Comparison of ENCODE assay signal across 34 cellular contexts in the genomic region with DNA sequence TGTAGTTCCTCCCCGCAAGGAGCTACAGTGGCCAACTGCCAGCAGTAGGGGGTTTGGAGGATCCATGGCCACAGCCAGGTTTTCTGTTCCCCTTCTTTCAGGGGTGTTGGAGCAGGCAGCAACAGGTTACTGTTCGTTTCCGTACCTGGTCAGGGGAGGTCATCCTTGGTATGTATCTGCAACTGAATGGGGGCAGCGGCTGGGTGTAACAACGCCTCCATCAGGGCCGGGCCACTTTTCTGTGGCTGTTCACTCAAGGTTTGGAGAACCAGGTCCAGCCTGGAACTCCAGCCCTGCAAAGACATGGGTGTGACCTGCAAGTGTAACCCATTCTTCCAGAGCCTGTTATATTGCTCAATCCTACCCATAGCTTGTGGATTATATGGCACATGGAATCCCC.
"Had no signal": no experiment of that assay in that cellular context is flagged by ENCODE, and none has a peak within 500 bp of the region (broad histone marks: within the 10 kb centered on the region; RNA-seq: fewer than 3 reads in every experiment).

No MANE protein-coding gene starts in this region.

- H3K27me3 ChIP-seq: adrenal gland, body of pancreas, brain microvascular endothelial cell, breast epithelium had no signal

- H3K36me3 ChIP-seq: adrenal gland, brain microvascular endothelial cell, breast epithelium had no signal

- H3K9me3 ChIP-seq: adrenal gland, body of pancreas had no signal

- ATAC-seq: activated CD4-positive, alpha-beta T cell treated with anti-CD3 and anti-CD28 coated beads for 36 hours; activated CD4-positive, CD25-positive, alpha-beta regulatory T cell treated with anti-CD3 and anti-CD28 coated beads, Interleukin-2, amount 50 U/mL, for 24 hours; activated CD8-positive, alpha-beta T cell treated with anti-CD3 and anti-CD28 coated beads for 36 hours; activated naive CD4-positive, alpha-beta T cell treated with anti-CD3 and anti-CD28 coated beads, Interleukin-2, amount 50 U/mL, for 72 hours; activated T-cell treated with anti-CD3 and anti-CD28 coated beads, Interleukin-2, amount 50 U/mL, for 72 hours; activated T-helper 17 cell treated with anti-CD3 and anti-CD28 coated beads, Interleukin-2, amount 50 U/mL, for 72 hours; body of pancreas; WTC11 had no signal

- FAIRE-seq: astrocyte, TTC549 had no signal

- H3K4me3 ChIP-seq: adrenal gland, body of pancreas, breast epithelium had no signal

- H3K27ac ChIP-seq: adrenal gland, body of pancreas, brain microvascular endothelial cell, breast epithelium, VCaP had no signal

- H3K4me1 ChIP-seq: adrenal gland, body of pancreas, breast epithelium had no signal

- DNase-seq: activated CD4-positive, alpha-beta memory T cell treated with anti-CD3 and anti-CD28 coated beads for 36 hours; activated CD4-positive, alpha-beta T cell treated with anti-CD3 and anti-CD28 coated beads for 1 hour; activated CD4-positive, alpha-beta T cell treated with anti-CD3 and anti-CD28 coated beads for 36 hours; activated CD4-positive, alpha-beta T cell treated with anti-CD3 and anti-CD28 coated beads for 48 hours; activated CD4-positive, alpha-beta T cell treated with anti-CD3 and anti-CD28 coated beads, Interleukin-2, amount 10 ng/mL, durations not matched to agents 7 days and 5 days; activated CD4-positive, CD25-positive, alpha-beta regulatory T cell; activated CD8-positive, alpha-beta memory T cell treated with anti-CD3 and anti-CD28 coated beads, Interleukin-2, amount 50 U/mL, for 4 hours; activated CD8-positive, alpha-beta T cell treated with anti-CD3 and anti-CD28 coated beads for 36 hours; activated effector memory CD4-positive, alpha-beta T cell treated with anti-CD3 and anti-CD28 coated beads, Interleukin-2, amount 50 U/mL, for 16 hours; activated gamma-delta T cell treated with Interleukin-2 at 50 U/mL for 16 hours; activated naive CD4-positive, alpha-beta T cell; activated naive CD4-positive, alpha-beta T cell treated with anti-CD3 and anti-CD28 coated beads for 36 hours; activated naive CD4-positive, alpha-beta T cell treated with anti-CD3 and anti-CD28 coated beads, Interleukin-2, amount 50 U/mL, for 16 hours; activated naive CD8-positive, alpha-beta T cell treated with anti-CD3 and anti-CD28 coated beads for 36 hours; activated T-cell treated with anti-CD3 and anti-CD28 coated beads for 4 hours; activated T-cell treated with anti-CD3 and anti-CD28 coated beads, Interleukin-2, amount 50 U/mL, for 1 hour; activated T-cell treated with anti-CD3 and anti-CD28 coated beads, Interleukin-2, amount 50 U/mL, for 4 hours; activated T-cell treated with anti-CD3 and anti-CD28 coated beads, Interleukin-2, amount 50 U/mL, for 72 hours; adrenal gland; amniotic stem cell; body of pancreas; brain microvascular endothelial cell; central memory CD4-positive, alpha-beta T cell; T-helper 1 cell; T-helper 2 cell; T-helper 9 cell had no signal
